In the genomic region with DNA sequence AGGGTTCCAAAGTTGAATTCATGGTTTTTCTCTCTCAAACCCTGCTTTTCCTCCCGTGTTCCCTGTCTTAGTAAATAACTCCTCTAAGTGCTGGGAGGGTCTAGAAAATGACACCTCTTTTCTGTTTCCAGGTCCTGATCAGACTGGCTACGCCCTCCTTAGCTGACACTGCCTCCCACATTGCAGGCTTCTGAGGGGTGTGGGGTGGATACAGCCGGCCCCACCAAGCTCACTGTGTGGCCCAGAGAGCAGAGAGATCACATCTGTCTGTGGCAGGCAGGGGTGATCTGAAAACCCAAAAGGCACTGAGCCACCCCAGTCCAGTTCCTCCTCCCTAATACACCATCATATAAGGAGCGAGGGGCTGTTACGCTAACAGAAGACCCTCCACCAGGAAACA, we compare ENCODE assay signal across 27 cellular contexts.
"Had no signal": no experiment of that assay in that cellular context is flagged by ENCODE, and none has a peak within 500 bp of the region (broad histone marks: within the 10 kb centered on the region; RNA-seq: fewer than 3 reads in every experiment).

No MANE protein-coding gene starts in this region.

- H3K4me2 ChIP-seq: PC-9 had no signal

- DNase-seq: activated CD4-positive, alpha-beta T cell treated with anti-CD3 and anti-CD28 coated beads, Interleukin-2, amount 10 ng/mL, durations not matched to agents 7 days and 5 days; activated CD4-positive, alpha-beta T cell treated with anti-CD3 and anti-CD28 coated beads, Interleukin-2, amount 50 U/mL, for 48 hours; activated CD8-positive, alpha-beta T cell treated with anti-CD3 and anti-CD28 coated beads, Interleukin-2, amount 10 ng/mL, durations not matched to agents 7 days and 5 days; activated gamma-delta T cell; activated naive CD4-positive, alpha-beta T cell treated with Interleukin-2 at 50 U/mL for 16 hours; activated naive CD8-positive, alpha-beta T cell treated with anti-CD3 and anti-CD28 coated beads, Interleukin-2, amount 10 ng/mL, durations not matched to agents 7 days and 5 days; activated T-cell treated with anti-CD3 and anti-CD28 coated beads, Interleukin-2, amount 50 U/mL, for 24 hours; adrenal gland; body of pancreas; Kasumi-1; KG1; MG63; NCI-H1048; NCI-H1105 treated with DMSO at 0.1 percent for 48 hours; NCI-H1436; NCI-H1694; NCI-H1930; NCI-H2081 treated with DMSO at 0.1 percent for 48 hours; NCI-H345; NCI-H526; NCI-H748 treated with DMSO at 0.1 percent for 48 hours; PC-9; Right ventricle myocardium superior had no signal

- H3K9me3 ChIP-seq: adrenal gland, body of pancreas, MG63 had no signal

- H3K27me3 Mint-ChIP-seq: activated naive CD4-positive, alpha-beta T cell treated with anti-CD3 and anti-CD28 coated beads, Interleukin-2, amount 50 U/mL, for 24 hours; activated naive CD8-positive, alpha-beta T cell treated with anti-CD3 and anti-CD28 coated beads, Interleukin-2, amount 10 ng/mL, durations not matched to agents 7 days and 5 days; activated T-cell treated with anti-CD3 and anti-CD28 coated beads, Interleukin-2, amount 50 U/mL, for 24 hours had no signal

- H3K4me3 Mint-ChIP-seq: activated CD4-positive, alpha-beta T cell treated with anti-CD3 and anti-CD28 coated beads, Interleukin-2, amount 10 ng/mL, durations not matched to agents 7 days and 5 days; activated CD8-positive, alpha-beta T cell treated with anti-CD3 and anti-CD28 coated beads, Interleukin-2, amount 10 ng/mL, durations not matched to agents 7 days and 5 days; activated naive CD4-positive, alpha-beta T cell treated with anti-CD3 and anti-CD28 coated beads, Interleukin-2, amount 50 U/mL, for 24 hours; activated naive CD8-positive, alpha-beta T cell treated with anti-CD3 and anti-CD28 coated beads, Interleukin-2, amount 10 ng/mL, durations not matched to agents 7 days and 5 days; activated T-cell treated with anti-CD3 and anti-CD28 coated beads, Interleukin-2, amount 50 U/mL, for 24 hours; IgD-negative memory B cell had no signal

- H3K27ac Mint-ChIP-seq: activated CD4-positive, alpha-beta T cell treated with anti-CD3 and anti-CD28 coated beads, Interleukin-2, amount 10 ng/mL, durations not matched to agents 7 days and 5 days; activated CD8-positive, alpha-beta T cell treated with anti-CD3 and anti-CD28 coated beads, Interleukin-2, amount 10 ng/mL, durations not matched to agents 7 days and 5 days; activated naive CD4-positive, alpha-beta T cell treated with anti-CD3 and anti-CD28 coated beads, Interleukin-2, amount 50 U/mL, for 24 hours; activated naive CD8-positive, alpha-beta T cell treated with anti-CD3 and anti-CD28 coated beads, Interleukin-2, amount 10 ng/mL, durations not matched to agents 7 days and 5 days; activated T-cell treated with anti-CD3 and anti-CD28 coated beads, Interleukin-2, amount 50 U/mL, for 24 hours; activated T-helper 2 cell treated with anti-CD3 and anti-CD28 coated beads, Interferon-gamma antibody, Interleukin-2, Interleukin-4, amounts not matched to agents 10 μg/mL and 5 μg/mL and 100 μg/mL, durations not matched to agents 14 hours and 24 hours and 36 hours; IgD-negative memory B cell had no signal

- ATAC-seq: activated CD8-positive, alpha-beta T cell treated with anti-CD3 and anti-CD28 coated beads, Interleukin-2, amount 10 ng/mL, durations not matched to agents 7 days and 5 days; body of pancreas had no signal

- H3K4me1 ChIP-seq: adrenal gland had no signal

- H3K27ac ChIP-seq: adrenal gland, body of pancreas, PC-9, SK-N-MC had no signal

- H3K36me3 Mint-ChIP-seq: activated naive CD4-positive, alpha-beta T cell treated with anti-CD3 and anti-CD28 coated beads, Interleukin-2, amount 50 U/mL, for 24 hours; activated naive CD8-positive, alpha-beta T cell treated with anti-CD3 and anti-CD28 coated beads, Interleukin-2, amount 10 ng/mL, durations not matched to agents 7 days and 5 days; IgD-negative memory B cell had no signal

- H3K4me1 Mint-ChIP-seq: activated CD4-positive, alpha-beta T cell treated with anti-CD3 and anti-CD28 coated beads, Interleukin-2, amount 10 ng/mL, durations not matched to agents 7 days and 5 days; activated naive CD4-positive, alpha-beta T cell treated with anti-CD3 and anti-CD28 coated beads, Interleukin-2, amount 50 U/mL, for 24 hours; activated naive CD8-positive, alpha-beta T cell treated with anti-CD3 and anti-CD28 coated beads, Interleukin-2, amount 10 ng/mL, durations not matched to agents 7 days and 5 days had no signal

- H3K4me3 ChIP-seq: adrenal gland, body of pancreas, MG63, PC-9, SK-N-MC had no signal

- H2AFZ ChIP-seq: PC-9 had no signal

- H3K27me3 ChIP-seq: adrenal gland, body of pancreas, MG63 had no signal

- H3K9me3 Mint-ChIP-seq: activated CD4-positive, alpha-beta T cell treated with anti-CD3 and anti-CD28 coated beads, Interleukin-2, amount 10 ng/mL, durations not matched to agents 7 days and 5 days; activated naive CD4-positive, alpha-beta T cell treated with anti-CD3 and anti-CD28 coated beads, Interleukin-2, amount 50 U/mL, for 24 hours; activated naive CD8-positive, alpha-beta T cell treated with anti-CD3 and anti-CD28 coated beads, Interleukin-2, amount 10 ng/mL, durations not matched to agents 7 days and 5 days; activated T-cell treated with anti-CD3 and anti-CD28 coated beads, Interleukin-2, amount 50 U/mL, for 24 hours; activated T-helper 2 cell treated with anti-CD3 and anti-CD28 coated beads, Interferon-gamma antibody, Interleukin-2, Interleukin-4, amounts not matched to agents 10 μg/mL and 5 μg/mL and 100 μg/mL, durations not matched to agents 14 hours and 24 hours and 36 hours; IgD-negative memory B cell had no signal

- H3K36me3 ChIP-seq: adrenal gland, MG63 had no signal
